In genomic region chr11:125251956-125252355, GRCh38 we compare ENCODE assay signal across 19 cellular contexts.
DNase-seq lines count a peak whose midpoint lies in the region; ATAC-seq and TF ChIP-seq lines count a peak whose summit lies in the region.
"Had no signal": no experiment of that assay in that cellular context is flagged by ENCODE, and none has a peak within 500 bp of the region (broad histone marks: within the 10 kb centered on the region; RNA-seq: fewer than 3 reads in every experiment).

No MANE protein-coding gene starts in this region.

- H3K36me3 ChIP-seq in mammary epithelial cell (ENCODE audit: insufficient read depth, low read length), result no peaks in the 10 kb centered on the region
- H3K36me3 ChIP-seq in breast epithelium, result no peaks in the 10 kb centered on the region
- no peaks in the 10 kb centered on the region for H3K36me3 ChIP-seq in gastroesophageal sphincter
- H3K36me3 ChIP-seq: BE2C had no signal

- H3K9me3 Mint-ChIP-seq in chondrocyte (ENCODE audit: low read depth) (no peaks in the 10 kb centered on the region), neural crest cell (no peaks in the 10 kb centered on the region)

- H3K27ac Mint-ChIP-seq in chondrocyte (ENCODE audit: unreplicated experiment), result peak overlapping the region; percentile 86
- peak overlapping the region; percentile 9 for H3K27ac Mint-ChIP-seq in neural crest cell (ENCODE audit: unreplicated experiment)
- H3K27ac Mint-ChIP-seq: CD4-positive, CD25-positive, alpha-beta regulatory T cell had no signal

- H3K4me3 Mint-ChIP-seq in chondrocyte (ENCODE audit: unreplicated experiment) (peak overlapping the region; percentile 33), neural crest cell (no peak overlapping the region)
- H3K4me3 Mint-ChIP-seq: CD4-positive, CD25-positive, alpha-beta regulatory T cell had no signal

- no peaks in the 10 kb centered on the region for H3K79me2 ChIP-seq in mammary epithelial cell (ENCODE audit: insufficient read depth, low read length)

- H2AFZ ChIP-seq in mammary epithelial cell (ENCODE audit: low read depth, low read length), result no peak overlapping the region

- intact Hi-C loops in mammary epithelial cell (cut with micrococcal nuclease) (no loop called here), breast epithelium (cut with DNase I; ENCODE audit: low total_unique reads) (no loop called here)

- DNase-seq in mammary epithelial cell (peak; percentile 7), breast epithelium (ENCODE audit: low spot score in 2 of 2) (no peak), chondrocyte (ENCODE audit: low spot score) (no peak), neural crest cell (ENCODE audit: low read depth, low spot score) (no peak), GM10266 (ENCODE audit: extremely low spot score) (no peak), EL (no peak)
- DNase-seq: BE2C; CD4-positive, CD25-positive, alpha-beta regulatory T cell; COR-L47; DMS 273 treated with DMSO at 0.1 percent for 48 hours; MV-4-11; NCI-H1436; NCI-H1930; NCI-H446 treated with DMSO at 0.1 percent for 48 hours had no signal

- no peak for TF ChIP-seq EP300 in gastroesophageal sphincter (IDR thresholded peaks at IDR 0.05)

- 79% methylated on average over 7 of the region's 7 CpGs for WGBS in mammary epithelial cell (ENCODE audit: low coverage, missing lambda C conversion rate)
- 89 to 92% methylated on average over 6 to 7 of the region's 7 CpGs for WGBS in gastroesophageal sphincter (ENCODE audit: low coverage in 1 of 2), 2 donors

- H3K4me1 ChIP-seq in mammary epithelial cell (ENCODE audit: insufficient read depth, low read length) (no peaks in the 10 kb centered on the region), breast epithelium (no peaks in the 10 kb centered on the region), gastroesophageal sphincter (peaks cover 0 to 7% (median 0%) of the 10 kb centered on the region in 3 donors)
- H3K4me1 ChIP-seq: BE2C had no signal

- no peak overlapping the region for H3K4me3 ChIP-seq in mammary epithelial cell (replicated peaks in 1 of 3; ENCODE audit: insufficient read depth in 1 of 3, low read depth in 2 of 3, low read length in 3 of 3)
- no peak overlapping the region for H3K4me3 ChIP-seq in breast epithelium
- no peak overlapping the region for H3K4me3 ChIP-seq in gastroesophageal sphincter

- H3K27me3 ChIP-seq in mammary epithelial cell (ENCODE audit: insufficient read depth, low read length) (peaks cover 2% of the 10 kb centered on the region), breast epithelium (no peaks in the 10 kb centered on the region), gastroesophageal sphincter (no peaks in the 10 kb centered on the region)
- H3K27me3 ChIP-seq: BE2C had no signal

- H3K27ac ChIP-seq in mammary epithelial cell (ENCODE audit: insufficient read depth, low read depth, low read length), result no peak overlapping the region
- H3K27ac ChIP-seq in breast epithelium, result no peak overlapping the region
- H3K27ac ChIP-seq in gastroesophageal sphincter, result no peak overlapping the region
- H3K27ac ChIP-seq: KMS-11 had no signal

- CTCF ChIA-PET in mammary epithelial cell (lab: Charles Lee; ENCODE audit: low non-redundant PET), result no interaction called here

- H3K36me3 Mint-ChIP-seq in chondrocyte (ENCODE audit: low read depth) (peaks cover 7% of the 10 kb centered on the region), neural crest cell (ENCODE audit: low read depth) (no peaks in the 10 kb centered on the region)
- H3K36me3 Mint-ChIP-seq: CD4-positive, CD25-positive, alpha-beta regulatory T cell had no signal

- H3K27me3 Mint-ChIP-seq in chondrocyte (ENCODE audit: low read depth) (no peaks in the 10 kb centered on the region), neural crest cell (ENCODE audit: low read depth) (peaks cover 5% of the 10 kb centered on the region)
- H3K27me3 Mint-ChIP-seq: CD4-positive, CD25-positive, alpha-beta regulatory T cell had no signal

- H4K20me1 ChIP-seq in mammary epithelial cell (ENCODE audit: insufficient read depth, low read length), result no peaks in the 10 kb centered on the region

- TF ChIP-seq POLR2A in breast epithelium (IDR thresholded peaks at IDR 0.05) (no peak), gastroesophageal sphincter (IDR thresholded peaks at IDR 0.05) (no peak)

- no peak overlapping the region for H3K9ac ChIP-seq in mammary epithelial cell (ENCODE audit: insufficient read depth, low read length)
- H3K9ac ChIP-seq: KMS-11 had no signal

- H3K9me3 ChIP-seq in mammary epithelial cell (replicated peaks; ENCODE audit: insufficient read depth, low read length) (no peaks in the 10 kb centered on the region), breast epithelium (no peaks in the 10 kb centered on the region), gastroesophageal sphincter (no peaks in the 10 kb centered on the region)
- H3K9me3 ChIP-seq: BE2C had no signal

- dilution Hi-C loops in mammary epithelial cell (cut with HindIII; ENCODE audit: low sequenced_read_pairs), result loop anchor here (5.0 kb wide), 2 partner anchors 45 to 50 kb away; no protein-coding TSS in a partner anchor

- BruUV-seq in mammary epithelial cell (replicated peaks; lab: Mats Ljungman, UMichigan), result no TSS peak

- no peak for TF ChIP-seq CTCF in mammary epithelial cell (conservative IDR thresholded peaks at IDR 0.05 in 1 of 2, IDR thresholded peaks at IDR 0.05 in 1 of 2; ENCODE audit: extremely low read depth in 1 of 2, insufficient read depth in 1 of 2, low read depth in 1 of 2, low read length in 2 of 2)
- TF ChIP-seq CTCF in breast epithelium (IDR thresholded peaks at IDR 0.05), result no peak
- no peak for TF ChIP-seq CTCF in chondrocyte (IDR thresholded peaks at IDR 0.05)
- no peak for TF ChIP-seq CTCF in neural crest cell (conservative IDR thresholded peaks at IDR 0.05)
- TF ChIP-seq CTCF in GM10266 (IDR thresholded peaks at IDR 0.05; ENCODE audit: control insufficient read depth, insufficient read depth, low read depth, missing control alignments), result no peak
- no peak for TF ChIP-seq CTCF in gastroesophageal sphincter (IDR thresholded peaks at IDR 0.05)

- H3K4me1 Mint-ChIP-seq in chondrocyte (ENCODE audit: low read depth) (peaks cover 64% of the 10 kb centered on the region), neural crest cell (peaks cover 36% of the 10 kb centered on the region)
- H3K4me1 Mint-ChIP-seq: CD4-positive, CD25-positive, alpha-beta regulatory T cell had no signal

- in situ Hi-C loops in mammary epithelial cell (cut with MboI; ENCODE audit: low sequenced_read_pairs in 2 of 2), result no loop called here

- ATAC-seq in gastroesophageal sphincter, result no peak
- ATAC-seq: HepG2, Panc1, Right ventricle myocardium inferior had no signal

- no peak overlapping the region for H3K4me2 ChIP-seq in mammary epithelial cell (ENCODE audit: insufficient read depth, low read depth, low read length)
- H3K4me2 ChIP-seq: KMS-11 had no signal
